38 cellular contexts compared by ENCODE assay signal in the genomic region with DNA sequence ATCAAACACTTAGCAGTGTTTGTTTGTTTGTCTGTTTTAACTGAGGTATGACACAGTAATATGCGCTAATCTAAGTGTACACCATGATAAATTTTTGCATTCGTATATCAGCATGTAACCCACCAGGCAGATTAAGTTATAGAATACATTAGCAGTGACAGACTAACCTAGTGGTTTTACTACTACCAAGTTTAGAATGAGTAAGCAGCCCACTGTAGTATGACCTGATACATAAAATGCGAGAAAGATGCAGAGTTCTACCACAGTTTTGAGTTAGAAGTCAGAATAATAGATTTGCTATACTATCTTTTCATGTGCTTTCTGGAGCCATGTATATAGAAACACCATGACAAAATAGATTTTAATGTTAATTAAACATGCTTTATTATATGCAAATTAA.
"Had no signal": no experiment of that assay in that cellular context is flagged by ENCODE, and none has a peak within 500 bp of the region (broad histone marks: within the 10 kb centered on the region; RNA-seq: fewer than 3 reads in every experiment).

No MANE protein-coding gene starts in this region.

- H3K36me3 Mint-ChIP-seq: activated naive CD8-positive, alpha-beta T cell treated with anti-CD3 and anti-CD28 coated beads for 36 hours; brain had no signal

- FAIRE-seq: bronchial epithelial cell, TTC549 had no signal

- H3K9me3 Mint-ChIP-seq: activated CD8-positive, alpha-beta T cell treated with anti-CD3 and anti-CD28 coated beads for 36 hours; activated naive CD4-positive, alpha-beta T cell treated with anti-CD3 and anti-CD28 coated beads for 36 hours; activated naive CD8-positive, alpha-beta T cell treated with anti-CD3 and anti-CD28 coated beads for 36 hours; activated T-cell treated with anti-CD3 and anti-CD28 coated beads, Interleukin-2, amount 50 U/mL, for 4 hours; activated T-helper 17 cell treated with anti-CD3 and anti-CD28 coated beads, Interleukin-2, amount 50 U/mL, for 72 hours; central memory CD8-positive, alpha-beta T cell had no signal

- H3K27ac Mint-ChIP-seq: activated CD4-positive, alpha-beta T cell treated with anti-CD3 and anti-CD28 coated beads for 36 hours; activated CD4-positive, alpha-beta T cell treated with anti-CD3 and anti-CD28 coated beads, Interleukin-2, amount 10 ng/mL, durations not matched to agents 7 days and 5 days; activated CD8-positive, alpha-beta T cell treated with anti-CD3 and anti-CD28 coated beads for 36 hours; activated naive CD4-positive, alpha-beta T cell treated with anti-CD3 and anti-CD28 coated beads for 36 hours; activated naive CD4-positive, alpha-beta T cell treated with anti-CD3 and anti-CD28 coated beads, Interleukin-2, amount 50 U/mL, for 72 hours; activated naive CD8-positive, alpha-beta T cell treated with anti-CD3 and anti-CD28 coated beads for 36 hours; activated T-cell treated with anti-CD3 and anti-CD28 coated beads, Interleukin-2, amount 50 U/mL, for 72 hours; activated T-helper 1 cell treated with anti-CD3 and anti-CD28 coated beads, Interleukin-12 subunit alpha, Interleukin-12 subunit beta, Interleukin-2, Interleukin-4 antibody, amounts not matched to agents 30 ng/mL and 10 ng/mL and 1 ng/mL, durations not matched to agents 14 hours and 24 hours and 36 hours; activated T-helper 17 cell treated with anti-CD3 and anti-CD28 coated beads, Interleukin-2, amount 50 U/mL, for 72 hours; brain; T-helper 1 cell treated with Interleukin-12 subunit alpha and Interleukin-12 subunit beta and Interleukin-4 antibody, amounts not matched to agents 30 μg/mL and 1 μg/mL, for 36 hours; T-helper 2 cell treated with Interferon-gamma antibody and Interleukin-4, amounts not matched to agents 5 μg/mL and 100 μg/mL, for 36 hours had no signal

- DNase-seq: activated CD4-positive, alpha-beta T cell treated with anti-CD3 and anti-CD28 coated beads for 1 hour; activated CD4-positive, alpha-beta T cell treated with anti-CD3 and anti-CD28 coated beads for 36 hours; activated CD4-positive, alpha-beta T cell treated with anti-CD3 and anti-CD28 coated beads for 48 hours; activated CD4-positive, alpha-beta T cell treated with anti-CD3 and anti-CD28 coated beads, Interleukin-2, amount 10 ng/mL, durations not matched to agents 7 days and 5 days; activated CD4-positive, alpha-beta T cell treated with anti-CD3 and anti-CD28 coated beads, Interleukin-2, amount 50 U/mL, for 48 hours; activated CD4-positive, CD25-positive, alpha-beta regulatory T cell; activated CD8-positive, alpha-beta memory T cell treated with anti-CD3 and anti-CD28 coated beads, Interleukin-2, amount 50 U/mL, for 4 hours; activated CD8-positive, alpha-beta T cell treated with anti-CD3 and anti-CD28 coated beads for 36 hours; activated effector memory CD4-positive, alpha-beta T cell treated with anti-CD3 and anti-CD28 coated beads, Interleukin-2, amount 50 U/mL, for 16 hours; activated gamma-delta T cell treated with Interleukin-2 at 50 U/mL for 16 hours; activated naive CD4-positive, alpha-beta T cell; activated naive CD4-positive, alpha-beta T cell treated with anti-CD3 and anti-CD28 coated beads for 36 hours; activated naive CD4-positive, alpha-beta T cell treated with anti-CD3 and anti-CD28 coated beads, Interleukin-2, amount 50 U/mL, for 16 hours; activated naive CD8-positive, alpha-beta T cell treated with anti-CD3 and anti-CD28 coated beads for 36 hours; activated T-cell treated with anti-CD3 and anti-CD28 coated beads for 4 hours; activated T-cell treated with anti-CD3 and anti-CD28 coated beads, Interleukin-2, amount 50 U/mL, for 1 hour; activated T-cell treated with anti-CD3 and anti-CD28 coated beads, Interleukin-2, amount 50 U/mL, for 4 hours; activated T-cell treated with anti-CD3 and anti-CD28 coated beads, Interleukin-2, amount 50 U/mL, for 72 hours; adrenal gland; amniotic stem cell; aorta; caudate nucleus; cerebellar nuclear complex; T-helper 1 cell; T-helper 2 cell; T-helper 9 cell had no signal

- ATAC-seq: activated CD4-positive, alpha-beta T cell treated with anti-CD3 and anti-CD28 coated beads for 36 hours; activated CD4-positive, CD25-positive, alpha-beta regulatory T cell treated with anti-CD3 and anti-CD28 coated beads, Interleukin-2, amount 50 U/mL, for 24 hours; activated CD8-positive, alpha-beta T cell treated with anti-CD3 and anti-CD28 coated beads for 36 hours; activated T-cell treated with anti-CD3 and anti-CD28 coated beads, Interleukin-2, amount 50 U/mL, for 4 hours; activated T-cell treated with anti-CD3 and anti-CD28 coated beads, Interleukin-2, amount 50 U/mL, for 72 hours; activated T-helper 17 cell treated with anti-CD3 and anti-CD28 coated beads, Interleukin-2, amount 50 U/mL, for 72 hours had no signal

- H3K4me3 ChIP-seq: adrenal gland, cardiac muscle cell had no signal

- H3K27me3 ChIP-seq: adrenal gland, cardiac muscle cell had no signal

- H3K4me1 Mint-ChIP-seq: central memory CD8-positive, alpha-beta T cell had no signal

- H3K4me3 Mint-ChIP-seq: activated CD4-positive, alpha-beta T cell treated with anti-CD3 and anti-CD28 coated beads for 36 hours; activated CD4-positive, alpha-beta T cell treated with anti-CD3 and anti-CD28 coated beads, Interleukin-2, amount 10 ng/mL, durations not matched to agents 7 days and 5 days; activated CD8-positive, alpha-beta T cell treated with anti-CD3 and anti-CD28 coated beads for 36 hours; activated naive CD4-positive, alpha-beta T cell treated with anti-CD3 and anti-CD28 coated beads for 36 hours; activated naive CD8-positive, alpha-beta T cell treated with anti-CD3 and anti-CD28 coated beads for 36 hours; activated T-cell treated with anti-CD3 and anti-CD28 coated beads, Interleukin-2, amount 50 U/mL, for 4 hours; activated T-cell treated with anti-CD3 and anti-CD28 coated beads, Interleukin-2, amount 50 U/mL, for 72 hours; activated T-helper 1 cell treated with anti-CD3 and anti-CD28 coated beads, Interleukin-12 subunit alpha, Interleukin-12 subunit beta, Interleukin-2, Interleukin-4 antibody, amounts not matched to agents 30 ng/mL and 10 ng/mL and 1 ng/mL, durations not matched to agents 14 hours and 24 hours and 36 hours; activated T-helper 17 cell treated with anti-CD3 and anti-CD28 coated beads, Interleukin-2, amount 50 U/mL, for 72 hours; brain; central memory CD8-positive, alpha-beta T cell; T-helper 1 cell treated with Interleukin-12 subunit alpha and Interleukin-12 subunit beta and Interleukin-4 antibody, amounts not matched to agents 30 μg/mL and 1 μg/mL, for 36 hours; T-helper 2 cell treated with Interferon-gamma antibody and Interleukin-4, amounts not matched to agents 5 μg/mL and 100 μg/mL, for 36 hours had no signal

- H3K36me3 ChIP-seq: adrenal gland, cardiac muscle cell had no signal

- H3K9me3 ChIP-seq: adrenal gland had no signal

- H3K27me3 Mint-ChIP-seq: activated CD4-positive, alpha-beta T cell treated with anti-CD3 and anti-CD28 coated beads for 36 hours; activated CD4-positive, alpha-beta T cell treated with anti-CD3 and anti-CD28 coated beads, Interleukin-2, amount 10 ng/mL, durations not matched to agents 7 days and 5 days; activated CD8-positive, alpha-beta T cell treated with anti-CD3 and anti-CD28 coated beads for 36 hours; activated naive CD8-positive, alpha-beta T cell treated with anti-CD3 and anti-CD28 coated beads for 36 hours; activated T-helper 17 cell treated with anti-CD3 and anti-CD28 coated beads, Interleukin-2, amount 50 U/mL, for 72 hours; central memory CD8-positive, alpha-beta T cell had no signal

- H3K27ac ChIP-seq: adrenal gland, cardiac muscle cell, VCaP had no signal

- H3K4me1 ChIP-seq: adrenal gland had no signal
